In genomic region chr3:45054196-45054857, GRCh38 we compare ENCODE assay signal across 11 cellular contexts. TPM values are rescaled to one million over a fixed set of nuclear protein-coding genes. Genes with fewer than 3 reads are reported as not detected.
DNase-seq lines count a peak whose midpoint lies in the region; TF ChIP-seq lines count a peak whose summit lies in the region.
"Had no signal": no experiment of that assay in that cellular context is flagged by ENCODE, and none has a peak within 500 bp of the region (broad histone marks: within the 10 kb centered on the region; RNA-seq: fewer than 3 reads in every experiment).

No MANE protein-coding gene starts in this region.

- H3K9me3 ChIP-seq in PC-9 (ENCODE audit: insufficient read depth, low read depth), result no peaks in the 10 kb centered on the region; the same call in 1 of the 2 replicates
- H3K9me3 ChIP-seq in subcutaneous abdominal adipose tissue (ENCODE audit: control insufficient read depth in 5 of 5, low read length in 5 of 5), result no peaks in the 10 kb centered on the region
- H3K9me3 ChIP-seq: left ventricle myocardium inferior had no signal

- peak overlapping the region; percentile 33 for H3K4me2 ChIP-seq in PC-9

- H3K27ac ChIP-seq in PC-9 (peak overlapping the region; percentile 66), subcutaneous abdominal adipose tissue (ENCODE audit: low read depth, low read length) (peak overlapping the region; percentile 17)
- H3K27ac ChIP-seq: left ventricle myocardium inferior had no signal

- H3K79me2 ChIP-seq in PC-9 (ENCODE audit: low read depth), result no peaks in the 10 kb centered on the region

- no peak for TF ChIP-seq CTCF in PC-9 (conservative IDR thresholded peaks at IDR 0.05)

- H4K20me1 ChIP-seq in PC-9 (ENCODE audit: insufficient read depth), result no peaks in the 10 kb centered on the region

- H3K27me3 ChIP-seq in PC-9 (ENCODE audit: insufficient read depth, low read depth) (no peaks in the 10 kb centered on the region), subcutaneous abdominal adipose tissue (ENCODE audit: control insufficient read depth in 5 of 5, insufficient read depth in 4 of 5, low read length in 5 of 5) (no peaks in the 10 kb centered on the region)

- H3K9ac ChIP-seq in subcutaneous abdominal adipose tissue (ENCODE audit: low read length in 5 of 5), result no peak overlapping the region

- H3K36me3 ChIP-seq in PC-9 (ENCODE audit: low read depth) (no peaks in the 10 kb centered on the region), subcutaneous abdominal adipose tissue (ENCODE audit: control insufficient read depth in 5 of 5, insufficient read depth in 5 of 5, low read length in 5 of 5) (no peaks in the 10 kb centered on the region)
- H3K36me3 ChIP-seq: left ventricle myocardium inferior had no signal

- H3K4me1 ChIP-seq in PC-9 (replicated peaks; ENCODE audit: insufficient read depth) (peaks cover 61% of the 10 kb centered on the region), subcutaneous abdominal adipose tissue (ENCODE audit: control insufficient read depth in 5 of 5, insufficient read depth in 5 of 5, low read length in 5 of 5) (peaks cover 0 to 21% (median 12%) of the 10 kb centered on the region in 5 donors)

- intact Hi-C loops in PC-9 (cut with micrococcal nuclease; ENCODE audit: unreplicated experiment), result no loop called here

- H3F3A ChIP-seq in PC-9 (ENCODE audit: insufficient read depth, low read depth), result peaks cover 46% of the 10 kb centered on the region

- CTCF ChIA-PET in PC-9 (lab: Charles Lee), result no interaction called here

- H3K4me3 ChIP-seq in PC-9, result no peak overlapping the region
- H3K4me3 ChIP-seq in subcutaneous abdominal adipose tissue (ENCODE audit: low read depth in 1 of 5, low read length in 5 of 5), result no peak overlapping the region
- H3K4me3 ChIP-seq: left ventricle myocardium inferior had no signal

- no TSS peak for BruUV-seq in PC-9 (replicated peaks; lab: Mats Ljungman, UMichigan)

- POLR2A ChIA-PET in PC-9 (lab: Charles Lee; ENCODE audit: unreplicated experiment), result no interaction called here

- DNase-seq in NOMO-1 treated with DMSO at 0.1 percent for 48 hours (lab: John Stamatoyannopoulos, UW; ENCODE audit: unreplicated experiment) (peak; percentile 45), NOMO-1 treated with dmso at 0.1 percent for 144 hours (lab: John Stamatoyannopoulos, UW; ENCODE audit: unreplicated experiment) (no peak), PC-9 (peak in 1 of 2 experiments; percentile 69), fibroblast of peridontal ligament (ENCODE audit: extremely low read depth) (peak; percentile 99), HT-29 (ENCODE audit: low spot score) (no peak), HUDEP-2 (lab: John Stamatoyannopoulos, UW; ENCODE audit: unreplicated experiment in 76 of 76) (no peak)
- no peak for DNase-seq in activated CD8-positive, alpha-beta memory T cell treated with anti-CD3 and anti-CD28 coated beads for 24 hours
- DNase-seq: aorta, left ventricle myocardium inferior, NCI-H1092 treated with DMSO at 0.1 percent for 48 hours had no signal

- H3K9me2 ChIP-seq in PC-9 (ENCODE audit: insufficient read depth), result no peaks in the 10 kb centered on the region

- no peak overlapping the region for H2AFZ ChIP-seq in PC-9

RNA-seq across cellular contexts. Expression of gene CLEC3B, which starts 28.2 kb away (rescaled TPM):
- not detected in 2 replicates for total RNA-seq in PC-9 (2021)
- total RNA-seq in HT-29 (2014; rRNA removed; shearing (Covaris generic)), result not detected in 2 replicates

Comparison
In these comparisons a context has a peak if more than half of its experiments do, and no peak if none do; other contexts are left out.
1. DNase-seq: peak in NOMO-1 treated with DMSO at 0.1 percent for 48 hours (single experiment) and fibroblast of peridontal ligament (single experiment); none in NOMO-1 treated with dmso at 0.1 percent for 144 hours (single experiment), HT-29 (single experiment), HUDEP-2 (0 of 76) and activated CD8-positive, alpha-beta memory T cell treated with anti-CD3 and anti-CD28 coated beads for 24 hours (single experiment).